In the genomic region with DNA sequence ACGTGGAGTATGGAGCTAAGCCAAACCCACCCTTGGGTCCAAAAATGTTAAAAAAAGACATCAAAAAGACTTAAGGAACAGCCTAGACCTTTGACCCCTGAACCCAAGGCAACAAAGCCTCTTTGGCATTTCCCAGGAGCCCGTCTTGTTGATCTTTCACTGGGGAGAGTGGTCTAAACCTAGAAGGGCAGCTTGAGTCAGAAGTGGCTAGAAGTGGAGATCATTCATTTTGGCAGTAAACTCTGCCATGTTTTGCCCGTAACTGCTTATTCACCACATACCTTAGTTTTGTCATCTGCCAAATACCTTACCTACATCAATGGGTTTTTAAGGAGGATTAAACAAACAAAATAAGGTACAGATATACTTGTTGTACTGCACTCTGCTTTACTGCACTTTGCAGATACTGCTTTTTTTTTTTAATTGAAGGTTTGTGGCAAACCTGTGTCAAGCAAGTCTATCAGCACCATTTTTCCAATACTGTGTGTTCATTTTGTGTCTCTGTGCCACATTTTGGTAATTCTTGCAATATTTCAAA, we compare ENCODE assay signal across 31 cellular contexts. TPM values are rescaled to one million over a fixed set of nuclear protein-coding genes. Genes with fewer than 3 reads are reported as not detected.
A peak's percentile ranks its signal among the peaks of the same experiment; 100 is the strongest.
DNase-seq lines count a peak whose midpoint lies in the region; ATAC-seq and TF ChIP-seq lines count a peak whose summit lies in the region.
"Had no signal": no experiment of that assay in that cellular context is flagged by ENCODE, and none has a peak within 500 bp of the region (broad histone marks: within the 10 kb centered on the region; RNA-seq: fewer than 3 reads in every experiment).

No MANE protein-coding gene starts in this region.

- H3K4me1 Mint-ChIP-seq in MCF 10A (ENCODE audit: insufficient read depth, unreplicated experiment) = peaks cover 48% of the 10 kb centered on the region
- no peaks in the 10 kb centered on the region for H3K4me1 Mint-ChIP-seq in natural killer cell
- H3K4me1 Mint-ChIP-seq: B cell, GM23338 had no signal

- H3K4me1 ChIP-seq in breast epithelium = no peaks in the 10 kb centered on the region

- H3K9me3 Mint-ChIP-seq in MCF 10A (ENCODE audit: unreplicated experiment) (no peaks in the 10 kb centered on the region), natural killer cell (no peaks in the 10 kb centered on the region)
- H3K9me3 Mint-ChIP-seq: CD8-positive, alpha-beta T cell; GM23338 had no signal

- no peaks in the 10 kb centered on the region for H3K36me3 ChIP-seq in breast epithelium

- no TSS peak for BruUV-seq in MCF 10A (replicated peaks; lab: Mats Ljungman, UMichigan)

- peak; percentile 38 for ATAC-seq in esophagus mucosa
- ATAC-seq in omental fat pad (ENCODE audit: low FRiP score) = peak; percentile 52
- no peak for ATAC-seq in natural killer cell
- ATAC-seq in HG03097 (IDR thresholded peaks at IDR 0.05; ENCODE audit: low FRiP score, unreplicated experiment) = no peak
- no peak for ATAC-seq in GM18502 (IDR thresholded peaks at IDR 0.05; ENCODE audit: poor library complexity, unreplicated experiment)
- ATAC-seq: CD8-positive, alpha-beta T cell; GM12878; GM23338; HCT116; K562 had no signal

- H3K27ac ChIP-seq in breast epithelium = no peak overlapping the region
- H3K27ac ChIP-seq: 22Rv1, C4-2B had no signal

- H3K4me3 Mint-ChIP-seq in MCF 10A (ENCODE audit: unreplicated experiment) (no peak overlapping the region), natural killer cell (no peak overlapping the region)
- H3K4me3 Mint-ChIP-seq: B cell; CD8-positive, alpha-beta T cell; GM23338 had no signal

- DNase-seq in MCF 10A (ENCODE audit: unreplicated experiment) (peak; percentile 75), breast epithelium (ENCODE audit: low spot score in 2 of 2) (no peak), omental fat pad (ENCODE audit: low spot score) (no peak), natural killer cell (no peak), HCEC 1CT (no peak)
- DNase-seq: Caco-2; CD8-positive, alpha-beta T cell; DMS 273 treated with DMSO at 0.1 percent for 48 hours; DMS79; EL; GDM1; MM.1S; NCI-H1417; NCI-H1694; NCI-H2029 treated with DMSO at 0.1 percent for 48 hours; NCI-H2227 treated with DMSO at 0.1 percent for 48 hours; RPMI8226; SHP77 had no signal

- CTCF ChIA-PET in MCF 10A (lab: Yijun Ruan, JAX) = interaction anchor here (0.9 to 4.4 kb wide), 5 partner anchors 9 to 81 kb away, joined by 3 to 18 read pairs (median 4); no protein-coding TSS in a partner anchor

- POLR2A ChIA-PET in MCF 10A (lab: Yijun Ruan, JAX) = interaction anchor here (0.6 to 2.8 kb wide), 9 partner anchors 20 to 94 kb away, joined by 3 to 22 read pairs (median 3); a partner anchor contains a TSS

- no peaks in the 10 kb centered on the region for H3K9me3 ChIP-seq in breast epithelium
- H3K9me3 ChIP-seq: Caco-2 had no signal

- TF ChIP-seq CTCF in MCF 10A (IDR thresholded peaks at IDR 0.05; ENCODE audit: unreplicated experiment) (no peak), breast epithelium (IDR thresholded peaks at IDR 0.05) (no peak), omental fat pad (IDR thresholded peaks at IDR 0.05) (no peak), natural killer cell (IDR thresholded peaks at IDR 0.05) (no peak)

- intact Hi-C loops in MCF 10A (cut with micrococcal nuclease) = no loop called here
- intact Hi-C loops in breast epithelium (cut with DNase I; ENCODE audit: low total_unique reads) = no loop called here
- intact Hi-C loops in natural killer cell (cut with micrococcal nuclease) = no loop called here

- H3K4me3 ChIP-seq in breast epithelium = no peak overlapping the region
- H3K4me3 ChIP-seq: GM12878, GM23338, K562 had no signal

- H3K36me3 Mint-ChIP-seq in MCF 10A (ENCODE audit: insufficient read depth, unreplicated experiment) = no peaks in the 10 kb centered on the region
- H3K36me3 Mint-ChIP-seq in natural killer cell = no peaks in the 10 kb centered on the region
- H3K36me3 Mint-ChIP-seq: CD8-positive, alpha-beta T cell had no signal

- no peaks in the 10 kb centered on the region for H3K27me3 Mint-ChIP-seq in MCF 10A (ENCODE audit: insufficient read depth, unreplicated experiment)
- H3K27me3 Mint-ChIP-seq in natural killer cell (ENCODE audit: low read depth in 2 of 2) = peaks cover 24 to 28% of the 10 kb centered on the region in 2 donors

- TF ChIP-seq POLR2A in breast epithelium (IDR thresholded peaks at IDR 0.05) = no peak

- no peaks in the 10 kb centered on the region for H3K27me3 ChIP-seq in breast epithelium

- H3K27ac Mint-ChIP-seq in MCF 10A (ENCODE audit: low read depth, unreplicated experiment) (peak overlapping the region; percentile 46), natural killer cell (no peak overlapping the region)
- H3K27ac Mint-ChIP-seq: B cell; CD8-positive, alpha-beta T cell; GM23338 had no signal

RNA-seq across cellular contexts. Expression of a gene that starts 1.7 kb away (rescaled TPM):
- total RNA-seq in MCF 10A (2022) = 0.79 and 0.81 TPM in 2 replicates
- under 1 TPM in 1 of 3 donors, not detected in 2; under 0.01 TPM for total RNA-seq in breast epithelium
- 0.12 TPM for total RNA-seq in esophagus mucosa
- not detected for total RNA-seq in omental fat pad
- total RNA-seq in natural killer cell = not detected
- total RNA-seq: B cell; CD8-positive, alpha-beta T cell; GM23338; LHCN-M2; NCI-H460 had no signal

RNA-seq across cellular contexts. Expression of a gene that starts 22.2 kb away (rescaled TPM):
- total RNA-seq in MCF 10A (2022) (1.6 and 3.6 TPM in 2 replicates), breast epithelium (1 to 10 TPM; 1.3 to 6.6 (median 2.9) TPM), esophagus mucosa (18.9 TPM), omental fat pad (10 to 100 TPM in 2 of 4 donors, 1 to 10 TPM in 2; 3.2 to 62.0 (median 16.6) TPM), natural killer cell (under 1 TPM in 1 of 3 donors, not detected in 2; 0.19 TPM)
- total RNA-seq: B cell; Caco-2; CD8-positive, alpha-beta T cell; GM12878; GM23338; NCI-H460 had no signal

RNA-seq across cellular contexts. Expression of a gene that starts 27.6 kb away (rescaled TPM):
- total RNA-seq in MCF 10A (2022) = not detected in 2 replicates
- total RNA-seq in breast epithelium = 10 to 100 TPM in 1 of 3 donors, 1 to 10 TPM in 1, under 1 TPM in 1; 0.98 to 20.6 (median 4.4) TPM
- 0.48 TPM for total RNA-seq in esophagus mucosa
- total RNA-seq in omental fat pad = 1 to 10 TPM; 1.1 to 5.4 (median 1.8) TPM
- total RNA-seq in natural killer cell = 10 to 100 TPM in 1 of 3 donors, under 1 TPM in 1, not detected in 1; 0.24 to 21.3 TPM
- total RNA-seq: Caco-2; CD8-positive, alpha-beta T cell; GM23338; HT1080; K562; LHCN-M2; NCI-H460 had no signal

Comparison
In these comparisons a context has a peak if more than half of its experiments do, and no peak if none do; other contexts are left out.
1. ATAC-seq: peak in esophagus mucosa (single experiment) and omental fat pad (single experiment); none in natural killer cell (0 of 3), HG03097 (single experiment) and GM18502 (single experiment).